13 cellular contexts compared by ENCODE assay signal in genomic region chr3:172125963-172126403, GRCh38.
DNase-seq lines count a peak whose midpoint lies in the region; ATAC-seq, FAIRE-seq and TF ChIP-seq lines count a peak whose summit lies in the region.
"Had no signal": no experiment of that assay in that cellular context is flagged by ENCODE, and none has a peak within 500 bp of the region (broad histone marks: within the 10 kb centered on the region; RNA-seq: fewer than 3 reads in every experiment).

No MANE protein-coding gene starts in this region.

- peaks cover 10% of the 10 kb centered on the region for H3K36me3 Mint-ChIP-seq in WTC11

- WGBS in small intestine, 3 donors: 54 to 87% (median 85%) methylated on average over 6 of the region's 6 CpGs

- no peak overlapping the region for H3K4me3 Mint-ChIP-seq in WTC11
- H3K4me3 Mint-ChIP-seq: memory B cell; T-helper 2 cell treated with Interferon-gamma antibody and Interleukin-4, amounts not matched to agents 5 μg/mL and 100 μg/mL, for 36 hours had no signal

- intact Hi-C loops in left ventricle myocardium inferior (cut with micrococcal nuclease): no loop called here

- TF ChIP-seq CTCF in WTC11 (IDR thresholded peaks at IDR 0.05) (no peak), left ventricle myocardium inferior (IDR thresholded peaks at IDR 0.05; ENCODE audit: borderline replicate concordance) (no peak)

- POLR2A ChIA-PET in WTC11 (lab: Charles Lee): no interaction called here

- H3K36me3 ChIP-seq in left ventricle myocardium inferior (no peaks in the 10 kb centered on the region), small intestine (ENCODE audit: control insufficient read depth in 2 of 2, insufficient read depth in 2 of 2, low read length in 2 of 2) (peaks cover 0 to 2% of the 10 kb centered on the region in 2 donors)

- no peaks in the 10 kb centered on the region for H3K9me3 Mint-ChIP-seq in WTC11
- H3K9me3 Mint-ChIP-seq: memory B cell had no signal

- H3K4me1 Mint-ChIP-seq in WTC11: peaks cover 66% of the 10 kb centered on the region
- H3K4me1 Mint-ChIP-seq: memory B cell had no signal

- H3K9me3 ChIP-seq in left ventricle myocardium inferior (replicated peaks) (no peaks in the 10 kb centered on the region), small intestine (ENCODE audit: control insufficient read depth, low read depth) (no peaks in the 10 kb centered on the region)

- DNase-seq in ELR (ENCODE audit: low read depth) (peak; percentile 55), WTC11 (ENCODE audit: low spot score) (no peak), left ventricle myocardium inferior (peak; percentile 68), putamen (ENCODE audit: low spot score) (peak; percentile 26), small intestine (no peak)
- DNase-seq in stimulated activated CD4-positive, alpha-beta T cell treated with anti-CD3 and anti-CD28 coated beads, Interleukin-4, amount 100 ng/mL, for 24 hours: no peak
- DNase-seq: GDM1, H7, NCI-H1092 treated with DMSO at 0.1 percent for 48 hours had no signal

- H3K27me3 ChIP-seq in left ventricle myocardium inferior (ENCODE audit: low read depth) (no peaks in the 10 kb centered on the region), small intestine (ENCODE audit: control insufficient read depth in 2 of 2, insufficient read depth in 2 of 2, low read length in 2 of 2) (no peaks in the 10 kb centered on the region)

- CTCF ChIA-PET in WTC11 (lab: Charles Lee): interaction anchor here (1.3 kb wide), 1 partner anchor 85 kb away, joined by 6 read pairs; no protein-coding TSS in a partner anchor

- H3K27ac ChIP-seq in left ventricle myocardium inferior (replicated peaks) (peak overlapping the region; percentile 75), small intestine (ENCODE audit: low read depth in 1 of 2, low read length in 1 of 2) (peak overlapping the region in 1 of 2 donors; percentile 61)

- peaks cover 90% of the 10 kb centered on the region for H3K4me1 ChIP-seq in left ventricle myocardium inferior
- H3K4me1 ChIP-seq in small intestine (ENCODE audit: control insufficient read depth in 2 of 2, insufficient read depth in 1 of 2, low read depth in 1 of 2, low read length in 1 of 2): peaks cover 0 to 18% of the 10 kb centered on the region in 2 donors

- H3K27me3 Mint-ChIP-seq in WTC11 (ENCODE audit: low read depth): no peaks in the 10 kb centered on the region
- H3K27me3 Mint-ChIP-seq: memory B cell had no signal

- ATAC-seq in WTC11: no peak
- no peak for ATAC-seq in GM18870 (IDR thresholded peaks at IDR 0.05; ENCODE audit: unreplicated experiment)
- no peak for ATAC-seq in HG02798 (IDR thresholded peaks at IDR 0.05; ENCODE audit: poor library complexity, unreplicated experiment)

- peak overlapping the region; percentile 93 for H3K27ac Mint-ChIP-seq in WTC11
- H3K27ac Mint-ChIP-seq: memory B cell; T-helper 2 cell treated with Interferon-gamma antibody and Interleukin-4, amounts not matched to agents 5 μg/mL and 100 μg/mL, for 36 hours had no signal

- no peak for FAIRE-seq in small intestine (lab: Jason Lieb, UNC)

- no peak overlapping the region for H3K4me3 ChIP-seq in left ventricle myocardium inferior
- no peak overlapping the region for H3K4me3 ChIP-seq in small intestine (ENCODE audit: low read depth in 1 of 2, low read length in 2 of 2)

TF ChIP-seq in WTC11, 78 proteins besides CTCF, POLR2A, EP300 and RAD21:
- TF ChIP-seq, protein P1, sequence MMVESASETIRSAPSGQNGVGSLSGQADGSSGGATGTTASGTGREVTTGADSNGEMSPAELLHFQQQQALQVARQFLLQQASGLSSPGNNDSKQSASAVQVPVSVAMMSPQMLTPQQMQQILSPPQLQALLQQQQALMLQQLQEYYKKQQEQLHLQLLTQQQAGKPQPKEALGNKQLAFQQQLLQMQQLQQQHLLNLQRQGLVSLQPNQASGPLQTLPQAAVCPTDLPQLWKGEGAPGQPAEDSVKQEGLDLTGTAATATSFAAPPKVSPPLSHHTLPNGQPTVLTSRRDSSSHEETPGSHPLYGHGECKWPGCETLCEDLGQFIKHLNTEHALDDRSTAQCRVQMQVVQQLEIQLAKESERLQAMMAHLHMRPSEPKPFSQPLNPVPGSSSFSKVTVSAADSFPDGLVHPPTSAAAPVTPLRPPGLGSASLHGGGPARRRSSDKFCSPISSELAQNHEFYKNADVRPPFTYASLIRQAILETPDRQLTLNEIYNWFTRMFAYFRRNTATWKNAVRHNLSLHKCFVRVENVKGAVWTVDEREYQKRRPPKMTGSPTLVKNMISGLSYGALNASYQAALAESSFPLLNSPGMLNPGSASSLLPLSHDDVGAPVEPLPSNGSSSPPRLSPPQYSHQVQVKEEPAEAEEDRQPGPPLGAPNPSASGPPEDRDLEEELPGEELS (CRISPR knock-in tag; IDR thresholded peaks at IDR 0.05): no peak
- TF ChIP-seq NR1H2 (CRISPR knock-in tag; IDR thresholded peaks at IDR 0.05) (no peak), CREB1 (CRISPR knock-in tag; IDR thresholded peaks at IDR 0.05) (no peak), TCF7 (CRISPR knock-in tag; IDR thresholded peaks at IDR 0.05; ENCODE audit: low read depth) (no peak), CBFB (CRISPR knock-in tag; IDR thresholded peaks at IDR 0.05; ENCODE audit: low read depth) (no peak), NFYB (CRISPR knock-in tag; conservative IDR thresholded peaks at IDR 0.05; ENCODE audit: low read depth) (no peak), ZSCAN18 (CRISPR knock-in tag; IDR thresholded peaks at IDR 0.05) (no peak), ZBTB21 (CRISPR knock-in tag; IDR thresholded peaks at IDR 0.05; ENCODE audit: borderline replicate concordance) (no peak), MYBL2 (CRISPR knock-in tag; IDR thresholded peaks at IDR 0.05) (no peak), SMAD4 (CRISPR knock-in tag; IDR thresholded peaks at IDR 0.05) (no peak), NFE2L1 (CRISPR knock-in tag; IDR thresholded peaks at IDR 0.05) (no peak)
- TF ChIP-seq, protein P2, sequence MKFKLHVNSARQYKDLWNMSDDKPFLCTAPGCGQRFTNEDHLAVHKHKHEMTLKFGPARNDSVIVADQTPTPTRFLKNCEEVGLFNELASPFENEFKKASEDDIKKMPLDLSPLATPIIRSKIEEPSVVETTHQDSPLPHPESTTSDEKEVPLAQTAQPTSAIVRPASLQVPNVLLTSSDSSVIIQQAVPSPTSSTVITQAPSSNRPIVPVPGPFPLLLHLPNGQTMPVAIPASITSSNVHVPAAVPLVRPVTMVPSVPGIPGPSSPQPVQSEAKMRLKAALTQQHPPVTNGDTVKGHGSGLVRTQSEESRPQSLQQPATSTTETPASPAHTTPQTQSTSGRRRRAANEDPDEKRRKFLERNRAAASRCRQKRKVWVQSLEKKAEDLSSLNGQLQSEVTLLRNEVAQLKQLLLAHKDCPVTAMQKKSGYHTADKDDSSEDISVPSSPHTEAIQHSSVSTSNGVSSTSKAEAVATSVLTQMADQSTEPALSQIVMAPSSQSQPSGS (CRISPR knock-in tag; IDR thresholded peaks at IDR 0.05; ENCODE audit: borderline replicate concordance, low read depth): no peak

Comparison
In these comparisons a context has a peak if more than half of its experiments do, and no peak if none do; other contexts are left out.
1. DNase-seq: peak in ELR (single experiment), left ventricle myocardium inferior (single experiment) and putamen (single experiment); none in WTC11 (single experiment), stimulated activated CD4-positive, alpha-beta T cell treated with anti-CD3 and anti-CD28 coated beads, Interleukin-4, amount 100 ng/mL, for 24 hours (single experiment) and small intestine (single experiment).